In the genomic region with DNA sequence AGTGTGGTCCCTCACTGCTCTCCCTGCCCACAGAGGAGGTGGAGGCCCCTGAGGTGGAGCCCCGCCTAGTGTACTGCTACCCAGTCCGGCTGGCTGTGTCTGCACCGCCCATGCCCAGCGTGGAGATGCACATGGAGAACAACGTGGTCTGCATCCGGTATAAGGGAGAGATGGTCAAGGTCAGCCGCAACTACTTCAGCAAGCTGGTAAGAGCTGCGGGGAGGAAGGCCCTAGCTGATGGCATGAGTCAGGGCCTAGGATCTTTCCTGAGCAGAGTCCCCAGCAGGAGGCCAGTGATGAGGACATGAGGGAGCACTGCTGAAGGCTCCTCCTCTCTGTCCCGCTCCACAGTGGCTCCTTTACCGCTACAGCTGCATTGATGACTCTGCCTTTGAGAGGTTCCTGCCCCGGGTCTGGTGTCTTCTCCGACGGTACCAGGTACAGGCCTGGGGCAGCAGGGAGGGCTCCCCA, we compare ENCODE assay signal across 10 cellular contexts. TPM values are rescaled to one million over a fixed set of nuclear protein-coding genes. Genes with fewer than 3 reads are reported as not detected.
DNase-seq lines count a peak whose midpoint lies in the region; ATAC-seq and TF ChIP-seq lines count a peak whose summit lies in the region.
"Had no signal": no experiment of that assay in that cellular context is flagged by ENCODE, and none has a peak within 500 bp of the region (broad histone marks: within the 10 kb centered on the region; RNA-seq: fewer than 3 reads in every experiment).

No MANE protein-coding gene starts in this region.

- peaks cover 77% of the 10 kb centered on the region for H3K36me3 ChIP-seq in CD8-positive, alpha-beta memory T cell (ENCODE audit: insufficient read depth, low read length)
- no peaks in the 10 kb centered on the region for H3K36me3 ChIP-seq in ovary

- H3K27me3 ChIP-seq in CD8-positive, alpha-beta memory T cell (ENCODE audit: insufficient read depth, low read length, poor library complexity, severe bottlenecking) = no peaks in the 10 kb centered on the region
- no peaks in the 10 kb centered on the region for H3K27me3 ChIP-seq in ovary

- CTCF ChIA-PET in CD8-positive, alpha-beta memory T cell (lab: Charles Lee) = interaction anchor here (1.0 kb wide), 1 partner anchor 25 kb away, joined by 3 read pairs; no protein-coding TSS in a partner anchor

- DNase-seq in CD8-positive, alpha-beta memory T cell = no peak
- DNase-seq in MV-4-11 (lab: John Stamatoyannopoulos, UW) (peak; percentile 90), brain pericyte (ENCODE audit: low read depth, low spot score) (peak; percentile 66), ovary (peak in 4 of 5 donors; percentile 58 to 72 (median 65)), osteocyte (ENCODE audit: extremely low spot score, unreplicated experiment) (no peak), DMS 273 (lab: John Stamatoyannopoulos, UW; ENCODE audit: unreplicated experiment) (no peak)
- DNase-seq: islet precursor cell, retina had no signal

- no peak overlapping the region for H3K4me3 ChIP-seq in CD8-positive, alpha-beta memory T cell (ENCODE audit: low read length)
- H3K4me3 ChIP-seq in ovary = no peak overlapping the region

- TF ChIP-seq POLR2A in ovary (IDR thresholded peaks at IDR 0.05) = no peak

- intact Hi-C loops in ovary (cut with DNase I) = loop anchor here in 2 of 4 donors (5.0 to 10.0 kb wide), 2 partner anchors 53 to 61 kb away; a partner anchor contains a TSS

- H3K36me3 Mint-ChIP-seq in CD8-positive, alpha-beta memory T cell = peaks cover 4 to 90% (median 4%) of the 10 kb centered on the region in 3 donors
- peaks cover 31% of the 10 kb centered on the region for H3K36me3 Mint-ChIP-seq in osteocyte (ENCODE audit: unreplicated experiment)

- H3K9me3 Mint-ChIP-seq in CD8-positive, alpha-beta memory T cell = no peaks in the 10 kb centered on the region
- H3K9me3 Mint-ChIP-seq in osteocyte (ENCODE audit: unreplicated experiment) = no peaks in the 10 kb centered on the region

- ATAC-seq in GM19035 (IDR thresholded peaks at IDR 0.05; ENCODE audit: unreplicated experiment) (no peak), GM21381 (IDR thresholded peaks at IDR 0.05; ENCODE audit: unreplicated experiment) (no peak)

- H3K27ac ChIP-seq in CD8-positive, alpha-beta memory T cell (ENCODE audit: low read depth, low read length) = no peak overlapping the region
- peak overlapping the region; percentile 85 to 88 for H3K27ac ChIP-seq in ovary

- no peak for TF ChIP-seq EP300 in ovary (IDR thresholded peaks at IDR 0.05)

- POLR2A ChIA-PET in CD8-positive, alpha-beta memory T cell (lab: Charles Lee) = interaction anchor here (1.2 kb wide), 1 partner anchor 9 kb away, joined by 3 read pairs; no protein-coding TSS in a partner anchor

- H3K27me3 Mint-ChIP-seq in CD8-positive, alpha-beta memory T cell = no peaks in the 10 kb centered on the region
- no peaks in the 10 kb centered on the region for H3K27me3 Mint-ChIP-seq in osteocyte (ENCODE audit: unreplicated experiment)

- peak overlapping the region in 2 of 7 donors; percentile 19 to 70 for H3K4me3 Mint-ChIP-seq in CD8-positive, alpha-beta memory T cell
- H3K4me3 Mint-ChIP-seq in osteocyte (ENCODE audit: unreplicated experiment) = no peak overlapping the region

- H3K4me1 Mint-ChIP-seq in CD8-positive, alpha-beta memory T cell = peaks cover 4 to 20% (median 15%) of the 10 kb centered on the region in 3 donors
- no peaks in the 10 kb centered on the region for H3K4me1 Mint-ChIP-seq in osteocyte (ENCODE audit: unreplicated experiment)

- TF ChIP-seq CTCF in ovary (IDR thresholded peaks at IDR 0.05) (no peak), osteocyte (IDR thresholded peaks at IDR 0.05) (no peak)

- 39 to 81% (median 42%) methylated on average over 13 of the region's 13 CpGs for WGBS in ovary, 3 donors

- H3K27ac Mint-ChIP-seq in CD8-positive, alpha-beta memory T cell = peak overlapping the region in 7 of 8 donors; percentile 7 to 97 (median 70)
- H3K27ac Mint-ChIP-seq in osteocyte (ENCODE audit: unreplicated experiment) = no peak overlapping the region

- H3K4me1 ChIP-seq in CD8-positive, alpha-beta memory T cell (ENCODE audit: insufficient read depth, low read length) = peaks cover 10% of the 10 kb centered on the region
- H3K4me1 ChIP-seq in ovary (ENCODE audit: insufficient read depth) = peaks cover 16% of the 10 kb centered on the region

- H3K9me3 ChIP-seq in CD8-positive, alpha-beta memory T cell (ENCODE audit: low read length) = no peaks in the 10 kb centered on the region
- no peaks in the 10 kb centered on the region for H3K9me3 ChIP-seq in ovary

RNA-seq across cellular contexts. Expression of a gene that starts 11.2 kb away (rescaled TPM):
- total RNA-seq in CD8-positive, alpha-beta memory T cell = 10 to 100 TPM; 33.6 to 34.1 TPM
- 88.0 TPM for polyA plus RNA-seq in CD8-positive, alpha-beta memory T cell
- total RNA-seq in ovary (10 to 100 TPM; 34.5 to 73.7 (median 59.8) TPM), osteocyte (34.6 and 42.1 TPM in 2 replicates)
- 10 to 100 TPM; 14.6 to 48.2 TPM for polyA plus RNA-seq in ovary

RNA-seq across cellular contexts. Expression of a gene that starts 26.3 kb away (rescaled TPM):
- total RNA-seq in CD8-positive, alpha-beta memory T cell = 10 to 100 TPM; 37.5 to 38.3 TPM
- polyA plus RNA-seq in CD8-positive, alpha-beta memory T cell = 14.6 TPM
- 10 to 100 TPM; 14.2 to 25.7 (median 20.0) TPM for total RNA-seq in ovary
- polyA plus RNA-seq in ovary = 10 to 100 TPM in 1 of 2 donors, 1 to 10 TPM in 1; 3.5 to 15.7 TPM
- 23.9 and 24.6 TPM in 2 replicates for total RNA-seq in osteocyte

RNA-seq across cellular contexts. Expression of a gene that starts 33.8 kb away (rescaled TPM):
- 1 to 10 TPM; 2.5 to 3.2 TPM for total RNA-seq in CD8-positive, alpha-beta memory T cell
- polyA plus RNA-seq in CD8-positive, alpha-beta memory T cell = 0.45 TPM
- total RNA-seq in ovary (100 to 1,000 TPM in 4 of 7 donors, 10 to 100 TPM in 3; 83.5 to 266 (median 138) TPM), osteocyte (195 and 211 TPM in 2 replicates)
- polyA plus RNA-seq in ovary = 100 to 1,000 TPM in 1 of 2 donors, 10 to 100 TPM in 1; 85.7 to 188 TPM

RNA-seq across cellular contexts. Expression of a gene that starts 54.6 kb away (rescaled TPM):
- 10 to 100 TPM; 81.1 to 82.1 TPM for total RNA-seq in CD8-positive, alpha-beta memory T cell
- polyA plus RNA-seq in CD8-positive, alpha-beta memory T cell = 219 TPM
- total RNA-seq in ovary (100 to 1,000 TPM in 4 of 7 donors, 10 to 100 TPM in 3; 45.0 to 156 (median 110) TPM), osteocyte (310 and 318 TPM in 2 replicates)
- 100 to 1,000 TPM in 1 of 2 donors, 10 to 100 TPM in 1; 81.6 to 210 TPM for polyA plus RNA-seq in ovary

RNA-seq across cellular contexts. Expression of a gene that starts 54.7 kb away (rescaled TPM):
- 1 to 10 TPM; 2.7 to 2.8 TPM for total RNA-seq in CD8-positive, alpha-beta memory T cell
- polyA plus RNA-seq in CD8-positive, alpha-beta memory T cell = 0.94 TPM
- total RNA-seq in ovary (10 to 100 TPM; 10.1 to 28.7 (median 12.5) TPM), osteocyte (7.3 and 7.4 TPM in 2 replicates)
- 10 to 100 TPM in 1 of 2 donors, 1 to 10 TPM in 1; 1.5 to 11.8 TPM for polyA plus RNA-seq in ovary

Comparison
In these comparisons a context has a peak if more than half of its experiments do, and no peak if none do; other contexts are left out.
1. DNase-seq: peak in MV-4-11 (single experiment), brain pericyte (single experiment) and ovary (4 of 5); none in CD8-positive, alpha-beta memory T cell (0 of 5), osteocyte (single experiment) and DMS 273 (single experiment).
2. RNA of a gene that starts 33.8 kb away (total RNA-seq): 195 to 211 TPM in osteocyte and 83.5 to 266 TPM in ovary; 2.5 to 3.2 TPM in CD8-positive, alpha-beta memory T cell; every median in the first group is over 10 times any median in the second.